Comparison of ENCODE assay signal across 25 cellular contexts in the genomic region with DNA sequence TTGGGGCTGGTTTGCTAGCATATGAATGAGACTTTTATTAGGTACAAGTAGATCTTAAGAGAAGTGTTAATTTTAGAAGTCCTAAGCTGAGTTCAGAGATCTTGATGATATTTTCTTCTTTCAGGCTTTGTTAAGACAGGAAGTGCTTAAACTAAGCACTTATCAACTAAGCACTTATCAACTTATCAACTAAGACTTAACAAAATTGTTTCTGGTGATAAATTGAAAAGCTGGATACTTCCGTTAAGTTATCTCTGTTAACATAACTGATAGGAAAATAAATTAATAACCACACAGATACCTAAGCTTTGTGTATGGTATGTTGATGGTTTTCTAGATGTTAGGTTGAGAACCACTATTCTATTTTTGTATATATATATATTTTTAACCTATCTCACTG.
"Had no signal": no experiment of that assay in that cellular context is flagged by ENCODE, and none has a peak within 500 bp of the region (broad histone marks: within the 10 kb centered on the region; RNA-seq: fewer than 3 reads in every experiment).

No MANE protein-coding gene starts in this region.

- H3K9me3 Mint-ChIP-seq: brain; effector memory CD8-positive, alpha-beta T cell; naive thymus-derived CD4-positive, alpha-beta T cell; stimulated activated naive B cell treated with anti-CD40 and anti-IgM and Interleukin-4, amounts not matched to agents 10 μg/mL and 1 μg/mL and 100 μg/mL, for 72 hours had no signal

- H3K4me3 ChIP-seq: coronary artery, pancreas, right atrium auricular region, smooth muscle cell, stomach, tibial nerve had no signal

- H3K4me3 Mint-ChIP-seq: activated CD4-positive, alpha-beta T cell treated with anti-CD3 and anti-CD28 coated beads for 36 hours; activated naive CD8-positive, alpha-beta T cell; brain; effector memory CD8-positive, alpha-beta T cell; naive thymus-derived CD4-positive, alpha-beta T cell; stimulated activated naive B cell treated with anti-CD40 and anti-IgM and Interleukin-4, amounts not matched to agents 10 μg/mL and 1 μg/mL and 100 μg/mL, for 72 hours; T-helper 17 cell had no signal

- H3K9me3 ChIP-seq: pancreas, right atrium auricular region, stomach, tibial nerve had no signal

- ATAC-seq: activated CD4-positive, alpha-beta T cell treated with anti-CD3 and anti-CD28 coated beads for 36 hours; effector memory CD8-positive, alpha-beta T cell; left cardiac atrium; naive thymus-derived CD4-positive, alpha-beta T cell; pancreas; stimulated activated naive B cell treated with anti-CD40 and anti-IgM and Interleukin-4, amounts not matched to agents 10 μg/mL and 1 μg/mL and 100 μg/mL, for 72 hours; T-helper 17 cell had no signal

- DNase-seq: activated CD4-positive, alpha-beta T cell treated with anti-CD3 and anti-CD28 coated beads for 36 hours; activated CD4-positive, alpha-beta T cell treated with anti-CD3 and anti-CD28 coated beads, Interleukin-2, amount 50 U/mL, for 4 hours; activated CD4-positive, CD25-positive, alpha-beta regulatory T cell; activated effector memory CD4-positive, alpha-beta T cell treated with Interleukin-2 at 50 U/mL for 16 hours; activated naive CD4-positive, alpha-beta T cell treated with Interleukin-2 at 50 U/mL for 16 hours; anterior cingulate cortex; effector memory CD8-positive, alpha-beta T cell; head of caudate nucleus; hippocampal formation; left cardiac atrium; midbrain; naive thymus-derived CD4-positive, alpha-beta T cell; pancreas; stimulated activated CD4-positive, alpha-beta T cell treated with anti-CD3 and anti-CD28 coated beads, Interleukin-1b, Interleukin-23, amount 100 ng/mL, for 48 hours; stimulated activated CD4-positive, alpha-beta T cell treated with anti-CD3 and anti-CD28 coated beads, Interleukin-4, amount 100 ng/mL, for 4 hours; stimulated activated CD8-positive, alpha-beta memory T cell treated with anti-CD3 and anti-CD28 coated beads, Interleukin-4, amount 100 ng/mL, for 48 hours; stimulated activated naive B cell treated with anti-CD40 and anti-IgM and Interleukin-4, amounts not matched to agents 10 μg/mL and 1 μg/mL and 100 μg/mL, for 72 hours; stomach; T-helper 17 cell had no signal

- H3K27ac ChIP-seq: pancreas, right atrium auricular region, stomach, tibial nerve had no signal

- H3K4me2 ChIP-seq: smooth muscle cell had no signal

- H3K27me3 Mint-ChIP-seq: activated CD4-positive, alpha-beta T cell treated with anti-CD3 and anti-CD28 coated beads for 36 hours; activated naive CD8-positive, alpha-beta T cell; brain; effector memory CD8-positive, alpha-beta T cell; naive thymus-derived CD4-positive, alpha-beta T cell; stimulated activated naive B cell treated with anti-CD40 and anti-IgM and Interleukin-4, amounts not matched to agents 10 μg/mL and 1 μg/mL and 100 μg/mL, for 72 hours; T-helper 17 cell had no signal

- H3K27me3 ChIP-seq: pancreas, right atrium auricular region, stomach, tibial nerve had no signal

- H3K36me3 ChIP-seq: pancreas, right atrium auricular region had no signal

- H3K4me1 ChIP-seq: right atrium auricular region, stomach, tibial nerve had no signal

- H3K27ac Mint-ChIP-seq: activated CD4-positive, alpha-beta T cell treated with anti-CD3 and anti-CD28 coated beads for 36 hours; activated naive CD8-positive, alpha-beta T cell; brain; effector memory CD8-positive, alpha-beta T cell; naive thymus-derived CD4-positive, alpha-beta T cell; stimulated activated naive B cell treated with anti-CD40 and anti-IgM and Interleukin-4, amounts not matched to agents 10 μg/mL and 1 μg/mL and 100 μg/mL, for 72 hours; T-helper 17 cell had no signal
